ENCODE assay signal across 11 cellular contexts in the genomic region with DNA sequence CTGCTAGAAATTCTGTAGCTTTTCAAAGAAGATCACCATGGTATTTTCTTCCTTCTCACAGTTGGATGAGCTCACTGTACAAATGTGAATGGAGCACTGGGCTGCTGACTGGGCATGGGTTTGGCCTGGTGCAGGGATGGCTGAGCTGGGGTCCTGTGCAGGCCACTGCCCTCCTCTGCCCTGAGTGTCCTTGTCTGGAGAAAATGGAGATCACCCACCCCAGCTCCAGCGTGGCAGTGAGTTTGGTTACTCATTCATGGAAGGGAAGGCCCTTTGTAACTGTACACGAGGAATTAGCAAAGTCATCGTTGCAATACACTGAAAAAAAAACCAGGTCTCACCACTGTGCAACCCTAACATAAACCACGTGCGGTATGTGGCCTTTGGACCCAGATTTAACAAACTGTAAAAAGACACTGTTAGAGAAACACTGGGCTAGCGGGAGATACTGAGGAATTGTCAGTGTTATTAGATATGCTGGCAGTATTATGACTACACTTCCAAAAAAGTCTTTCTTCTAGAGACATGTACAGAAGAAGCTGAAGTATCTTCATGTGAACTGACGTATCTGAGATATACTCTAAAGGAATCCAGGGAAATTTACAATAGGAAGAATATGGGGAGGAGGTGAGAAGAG. TPM values are rescaled to one million over a fixed set of nuclear protein-coding genes. Genes with fewer than 3 reads are reported as not detected.
DNase-seq lines count a peak whose midpoint lies in the region; ATAC-seq and TF ChIP-seq lines count a peak whose summit lies in the region.
"Had no signal": no experiment of that assay in that cellular context is flagged by ENCODE, and none has a peak within 500 bp of the region (broad histone marks: within the 10 kb centered on the region; RNA-seq: fewer than 3 reads in every experiment).

No MANE protein-coding gene starts in this region.

- POLR2A ChIA-PET in WTC11 (lab: Charles Lee): no interaction called here

- CTCF ChIA-PET in activated naive CD4-positive, alpha-beta T cell treated with anti-CD3 and anti-CD28 coated beads, Interleukin-2, amount 10 ng/mL, durations not matched to agents 7 days and 5 days (lab: Charles Lee): interaction anchor here (1.0 to 3.7 kb wide), 9 partner anchors 11 to 177 kb away, joined by 3 to 17 read pairs (median 7); no protein-coding TSS in a partner anchor
- CTCF ChIA-PET in WTC11 (lab: Charles Lee): interaction anchor here (0.9 to 2.2 kb wide), 4 partner anchors 15 to 192 kb away, joined by 3 to 8 read pairs (median 4); no protein-coding TSS in a partner anchor

- WGBS in esophagus squamous epithelium, 2 donors: 74 to 82% methylated on average over 6 to 7 of the region's 7 CpGs

- TF ChIP-seq POLR2A in esophagus squamous epithelium (IDR thresholded peaks at IDR 0.05): no peak

- no peak overlapping the region for H3K27ac ChIP-seq in esophagus squamous epithelium
- H3K27ac ChIP-seq: ovary had no signal

- peak overlapping the region; percentile 51 for H3K27ac Mint-ChIP-seq in activated naive CD4-positive, alpha-beta T cell treated with anti-CD3 and anti-CD28 coated beads, Interleukin-2, amount 10 ng/mL, durations not matched to agents 7 days and 5 days
- H3K27ac Mint-ChIP-seq in activated naive CD4-positive, alpha-beta T cell treated with anti-CD3 and anti-CD28 coated beads, Interleukin-2, amount 50 U/mL, for 72 hours: no peak overlapping the region
- no peak overlapping the region for H3K27ac Mint-ChIP-seq in WTC11
- H3K27ac Mint-ChIP-seq: B cell had no signal

- peaks cover 13 to 17% (median 14%) of the 10 kb centered on the region in 3 donors for H3K4me1 ChIP-seq in esophagus squamous epithelium

- H3K9me3 ChIP-seq in esophagus squamous epithelium: no peaks in the 10 kb centered on the region
- H3K9me3 ChIP-seq: ovary had no signal

- no peaks in the 10 kb centered on the region for H3K27me3 Mint-ChIP-seq in activated naive CD4-positive, alpha-beta T cell treated with anti-CD3 and anti-CD28 coated beads, Interleukin-2, amount 10 ng/mL, durations not matched to agents 7 days and 5 days
- no peaks in the 10 kb centered on the region for H3K27me3 Mint-ChIP-seq in WTC11 (ENCODE audit: low read depth)
- H3K27me3 Mint-ChIP-seq: B cell had no signal

- H3K4me3 ChIP-seq in esophagus squamous epithelium: no peak overlapping the region
- H3K4me3 ChIP-seq: ovary had no signal

- intact Hi-C loops in esophagus squamous epithelium (cut with DNase I): no loop called here

- H3K4me1 Mint-ChIP-seq in activated naive CD4-positive, alpha-beta T cell treated with anti-CD3 and anti-CD28 coated beads, Interleukin-2, amount 10 ng/mL, durations not matched to agents 7 days and 5 days: peaks cover 39% of the 10 kb centered on the region
- peaks cover 3% of the 10 kb centered on the region for H3K4me1 Mint-ChIP-seq in WTC11

- peaks cover 14% of the 10 kb centered on the region for H3K9me3 Mint-ChIP-seq in activated naive CD4-positive, alpha-beta T cell treated with anti-CD3 and anti-CD28 coated beads, Interleukin-2, amount 10 ng/mL, durations not matched to agents 7 days and 5 days
- H3K9me3 Mint-ChIP-seq in activated naive CD4-positive, alpha-beta T cell treated with anti-CD3 and anti-CD28 coated beads, Interleukin-2, amount 50 U/mL, for 72 hours: peaks cover 0 to 9% of the 10 kb centered on the region in 2 donors
- peaks cover 10% of the 10 kb centered on the region for H3K9me3 Mint-ChIP-seq in WTC11

- no peak for ATAC-seq in activated naive CD4-positive, alpha-beta T cell treated with anti-CD3 and anti-CD28 coated beads, Interleukin-2, amount 50 U/mL, for 72 hours
- no peak for ATAC-seq in WTC11

- TF ChIP-seq CTCF in WTC11 (IDR thresholded peaks at IDR 0.05) (no peak), esophagus squamous epithelium (IDR thresholded peaks at IDR 0.05) (no peak)

- no peaks in the 10 kb centered on the region for H3K36me3 ChIP-seq in esophagus squamous epithelium
- H3K36me3 ChIP-seq: ovary had no signal

- H3K36me3 Mint-ChIP-seq in activated naive CD4-positive, alpha-beta T cell treated with anti-CD3 and anti-CD28 coated beads, Interleukin-2, amount 10 ng/mL, durations not matched to agents 7 days and 5 days: peaks cover 8% of the 10 kb centered on the region
- H3K36me3 Mint-ChIP-seq in activated naive CD4-positive, alpha-beta T cell treated with anti-CD3 and anti-CD28 coated beads, Interleukin-2, amount 50 U/mL, for 72 hours: peaks cover 0 to 15% of the 10 kb centered on the region in 2 donors
- peaks cover 12% of the 10 kb centered on the region for H3K36me3 Mint-ChIP-seq in WTC11

- no peak for DNase-seq in activated naive CD4-positive, alpha-beta T cell treated with anti-CD3 and anti-CD28 coated beads, Interleukin-2, amount 10 ng/mL, durations not matched to agents 7 days and 5 days
- no peak for DNase-seq in activated naive CD4-positive, alpha-beta T cell treated with anti-CD3 and anti-CD28 coated beads, Interleukin-2, amount 50 U/mL, for 72 hours (ENCODE audit: low spot score in 2 of 2)
- DNase-seq in WTC11 (ENCODE audit: low spot score) (no peak), kidney tubule cell (ENCODE audit: low spot score) (peak; percentile 65), stromal cell of bone marrow (ENCODE audit: low read depth) (peak; percentile 31), GDM1 (lab: John Stamatoyannopoulos, UW) (no peak), esophagus squamous epithelium (lab: John Stamatoyannopoulos, UW) (no peak), NCI-H2081 (lab: John Stamatoyannopoulos, UW) (no peak)
- DNase-seq: NCI-H1417 treated with DMSO at 0.1 percent for 48 hours, ovary had no signal

- H3K27me3 ChIP-seq in esophagus squamous epithelium: no peaks in the 10 kb centered on the region
- H3K27me3 ChIP-seq: ovary had no signal

- no peak overlapping the region for H3K4me3 Mint-ChIP-seq in activated naive CD4-positive, alpha-beta T cell treated with anti-CD3 and anti-CD28 coated beads, Interleukin-2, amount 10 ng/mL, durations not matched to agents 7 days and 5 days
- H3K4me3 Mint-ChIP-seq in WTC11: no peak overlapping the region
- H3K4me3 Mint-ChIP-seq: B cell had no signal

TF ChIP-seq in WTC11, 78 proteins besides CTCF, POLR2A, EP300 and RAD21:
- peak; percentile 92 for TF ChIP-seq GABPB1 (CRISPR knock-in tag; IDR thresholded peaks at IDR 0.05)
- no peak for TF ChIP-seq MAX (CRISPR knock-in tag; IDR thresholded peaks at IDR 0.05)

RNA-seq across cellular contexts. Expression of gene TBC1D14, which starts 16.1 kb away (rescaled TPM):
- 10 to 100 TPM; 21.3 to 38.2 TPM for total RNA-seq in activated naive CD4-positive, alpha-beta T cell treated with anti-CD3 and anti-CD28 coated beads, Interleukin-2, amount 50 U/mL, for 72 hours
- total RNA-seq in WTC11 (2021) (42.4 to 45.1 TPM (median 43.4 TPM) in 3 replicates), esophagus squamous epithelium (10 to 100 TPM; 28.2 to 50.4 (median 42.1) TPM)

Comparison
In these comparisons a context has a peak if more than half of its experiments do, and no peak if none do; other contexts are left out.
1. DNase-seq: peak in kidney tubule cell (single experiment) and stromal cell of bone marrow (single experiment); none in activated naive CD4-positive, alpha-beta T cell treated with anti-CD3 and anti-CD28 coated beads, Interleukin-2, amount 10 ng/mL, durations not matched to agents 7 days and 5 days (single experiment), activated naive CD4-positive, alpha-beta T cell treated with anti-CD3 and anti-CD28 coated beads, Interleukin-2, amount 50 U/mL, for 72 hours (0 of 2), WTC11 (single experiment), GDM1 (single experiment), esophagus squamous epithelium (single experiment) and NCI-H2081 (0 of 2).